Comparison of ENCODE assay signal across 1 cellular context in genomic region chr3:185508330-185508729, GRCh38.
A peak's percentile ranks its signal among the peaks of the same experiment; 100 is the strongest.
TF ChIP-seq lines count a peak whose summit lies in the region.

No MANE protein-coding gene starts in this region.

TF ChIP-seq in K562, 482 proteins besides CTCF, POLR2A, EP300 and RAD21:
- TF ChIP-seq E2F6 (IDR thresholded peaks at IDR 0.05; ENCODE audit: borderline replicate concordance in 1 of 2, extremely low read depth in 1 of 2, insufficient read depth in 1 of 2, insufficient read length in 1 of 2, low read depth in 1 of 2, low read length in 1 of 2, poor library complexity in 1 of 2, severe bottlenecking in 1 of 2) = peak in 1 of 2 experiments; percentile 0
- no peak for TF ChIP-seq SMARCB1 (IDR thresholded peaks at IDR 0.05; ENCODE audit: insufficient read length, low read depth)
- 0 out of 2 replicates have a peak, but pooled peaks have one; percentile 16 for TF ChIP-seq ZBTB33 (CRISPR knock-in tag; IDR thresholded peaks at IDR 0.05)
